14 cellular contexts compared by ENCODE assay signal in the genomic region with DNA sequence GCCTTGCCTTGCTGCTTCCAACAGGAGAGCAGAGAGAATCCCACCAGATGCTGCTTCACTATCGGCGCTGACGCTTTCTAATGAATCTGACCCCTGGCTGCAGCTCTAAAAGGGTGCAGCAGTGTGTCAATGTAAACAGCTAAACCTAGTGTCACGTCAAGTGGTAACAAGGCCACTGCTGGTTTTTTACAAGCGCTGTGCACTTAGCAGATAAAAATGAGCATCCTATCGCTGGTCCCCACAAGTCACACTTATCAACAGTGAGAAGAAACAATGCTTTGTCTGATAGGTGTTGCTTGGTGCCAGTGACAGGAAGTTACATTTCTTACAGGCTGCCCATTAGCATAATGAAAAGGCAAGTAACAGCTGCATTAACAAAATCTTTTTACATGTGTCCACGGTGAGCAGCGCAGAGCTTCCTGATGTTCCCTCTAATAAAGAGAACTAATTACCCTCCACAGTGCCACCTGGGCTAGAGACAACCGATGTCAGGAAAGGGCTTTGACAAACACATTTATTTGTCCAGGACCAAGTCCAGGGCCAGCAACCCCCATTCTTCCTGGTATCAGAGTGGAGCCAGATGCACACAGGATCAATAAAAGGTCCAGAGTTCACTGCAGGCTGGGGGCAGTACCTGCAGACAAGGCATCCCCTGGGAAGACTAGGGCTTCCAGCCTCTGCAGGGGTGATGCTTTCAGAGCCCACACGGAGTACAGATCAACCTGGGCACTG.
DNase-seq lines count a peak whose midpoint lies in the region; ATAC-seq and TF ChIP-seq lines count a peak whose summit lies in the region.
"Had no signal": no experiment of that assay in that cellular context is flagged by ENCODE, and none has a peak within 500 bp of the region (broad histone marks: within the 10 kb centered on the region; RNA-seq: fewer than 3 reads in every experiment).

No MANE protein-coding gene starts in this region.

- no peaks in the 10 kb centered on the region for H3K27me3 Mint-ChIP-seq in activated naive CD4-positive, alpha-beta T cell treated with anti-CD3 and anti-CD28 coated beads for 36 hours (ENCODE audit: low read depth)

- DNase-seq in SK-N-SH (no peak), NCI-H748 (lab: John Stamatoyannopoulos, UW; ENCODE audit: unreplicated experiment) (peak; percentile 97), erythroblast (lab: John Stamatoyannopoulos, UW) (peak; percentile 68 to 94), transverse colon (peak; percentile 52), GF-D8 (lab: John Stamatoyannopoulos, UW) (no peak)
- no peak for DNase-seq in activated naive CD4-positive, alpha-beta T cell treated with anti-CD3 and anti-CD28 coated beads for 36 hours
- DNase-seq: activated CD8-positive, alpha-beta memory T cell treated with anti-CD3 and anti-CD28 coated beads, Interleukin-2, amount 50 U/mL, for 4 hours; anterior cingulate cortex; NCI-H446 treated with DMSO at 0.1 percent for 48 hours had no signal

- H3K27ac Mint-ChIP-seq in activated naive CD4-positive, alpha-beta T cell treated with anti-CD3 and anti-CD28 coated beads for 36 hours = no peak overlapping the region

- H3K4me2 ChIP-seq in SK-N-SH = no peak overlapping the region

- H3K27me3 ChIP-seq in SK-N-SH (ENCODE audit: insufficient read depth) = no peaks in the 10 kb centered on the region
- no peaks in the 10 kb centered on the region for H3K27me3 ChIP-seq in transverse colon

- H3K4me1 Mint-ChIP-seq in activated naive CD4-positive, alpha-beta T cell treated with anti-CD3 and anti-CD28 coated beads for 36 hours (ENCODE audit: low read depth) = peaks cover 4% of the 10 kb centered on the region

- H3K36me3 Mint-ChIP-seq in activated naive CD4-positive, alpha-beta T cell treated with anti-CD3 and anti-CD28 coated beads for 36 hours (ENCODE audit: low read depth) = no peaks in the 10 kb centered on the region

- POLR2A ChIA-PET in SK-N-SH (lab: Yijun Ruan, JAX) = interaction anchor here (0.9 to 2.4 kb wide), 6 partner anchors 12 to 208 kb away, joined by 3 to 7 read pairs (median 3); no protein-coding TSS in a partner anchor

- intact Hi-C loops in transverse colon (cut with DNase I; ENCODE audit: low total_unique reads) = no loop called here
- intact Hi-C loops in activated naive CD4-positive, alpha-beta T cell treated with anti-CD3 and anti-CD28 coated beads for 36 hours (cut with micrococcal nuclease) = no loop called here

- no peaks in the 10 kb centered on the region for H3K79me2 ChIP-seq in SK-N-SH (ENCODE audit: insufficient read depth)
- H3K79me2 ChIP-seq: parathyroid adenoma had no signal

- H3K4me3 ChIP-seq in SK-N-SH (ENCODE audit: low read depth in 2 of 2, low read length in 1 of 2) = no peak overlapping the region
- no peak overlapping the region for H3K4me3 ChIP-seq in transverse colon
- H3K4me3 ChIP-seq: thoracic aorta had no signal

- TF ChIP-seq POLR2A in erythroblast (IDR thresholded peaks at IDR 0.05; ENCODE audit: low read length) (no peak), transverse colon (IDR thresholded peaks at IDR 0.05) (no peak)

- H3K9me3 Mint-ChIP-seq in activated naive CD4-positive, alpha-beta T cell treated with anti-CD3 and anti-CD28 coated beads for 36 hours = no peaks in the 10 kb centered on the region

- in situ Hi-C loops in transverse colon (cut with MboI; ENCODE audit: low pct_ligation_motif_present in 1 of 4, low pct_unique_long_range_greater_than_20kb in 1 of 4, low sequenced_read_pairs in 3 of 4) = no loop called here

- no peaks in the 10 kb centered on the region for H4K20me1 ChIP-seq in SK-N-SH (ENCODE audit: insufficient read depth)

- TF ChIP-seq CTCF in SK-N-SH (IDR thresholded peaks at IDR 0.05) (no peak), transverse colon (IDR thresholded peaks at IDR 0.05) (no peak)

- H3K4me3 Mint-ChIP-seq in activated naive CD4-positive, alpha-beta T cell treated with anti-CD3 and anti-CD28 coated beads for 36 hours = no peak overlapping the region

- peaks cover 1 to 55% of the 10 kb centered on the region in 2 experiments; a peak in 3 of 4 replicates for H3K4me1 ChIP-seq in SK-N-SH (ENCODE audit: control insufficient read depth in 1 of 2, insufficient read depth in 2 of 2, low read depth in 1 of 2, low read length in 1 of 2)
- H3K4me1 ChIP-seq in transverse colon = peaks cover 0 to 19% (median 13%) of the 10 kb centered on the region in 4 donors

- TF ChIP-seq EP300 in SK-N-SH (IDR thresholded peaks at IDR 0.05; ENCODE audit: borderline replicate concordance in 1 of 2, low read depth in 1 of 2, low read length in 1 of 2) (peak in 1 of 2 experiments; percentile 41; a peak in 1 of 4 replicates), transverse colon (IDR thresholded peaks at IDR 0.05; ENCODE audit: low read depth) (no peak)

- no peaks in the 10 kb centered on the region for H3K9me2 ChIP-seq in SK-N-SH

- 66% methylated on average over 10 of the region's 10 CpGs for WGBS in SK-N-SH (ENCODE audit: low lambda C conversion rate)
- 47% methylated on average over 7 to 10 of the region's 10 CpGs for WGBS in transverse colon (ENCODE audit: low coverage in 1 of 2), 2 donors

- no peaks in the 10 kb centered on the region for H3F3A ChIP-seq in SK-N-SH (replicated peaks; ENCODE audit: insufficient read depth)

- no peaks in the 10 kb centered on the region for H3K9me3 ChIP-seq in SK-N-SH
- no peaks in the 10 kb centered on the region for H3K9me3 ChIP-seq in transverse colon
- H3K9me3 ChIP-seq: thoracic aorta had no signal

- H3K9ac ChIP-seq in SK-N-SH = no peak overlapping the region
- H3K9ac ChIP-seq: parathyroid adenoma had no signal

- peak; percentile 27 for TF ChIP-seq RAD21 in SK-N-SH (IDR thresholded peaks at IDR 0.05; ENCODE audit: low read length)

- peak overlapping the region in 1 of 2 experiments; percentile 97; a peak in 2 of 4 replicates for H3K27ac ChIP-seq in SK-N-SH (ENCODE audit: low read depth in 2 of 2, low read length in 1 of 2)
- H3K27ac ChIP-seq in transverse colon = peak overlapping the region in 1 of 4 donors; percentile 54
- H3K27ac ChIP-seq: parathyroid adenoma, thoracic aorta had no signal

- H3K36me3 ChIP-seq in SK-N-SH (replicated peaks in 1 of 2; ENCODE audit: control insufficient read depth in 1 of 2, insufficient read depth in 2 of 2, low read length in 1 of 2) (no peaks in the 10 kb centered on the region), transverse colon (no peaks in the 10 kb centered on the region)
- H3K36me3 ChIP-seq: thoracic aorta had no signal

- no peak for ATAC-seq in SK-N-SH treated with all-trans-retinoic acid at 6 μM for 48 hours
- ATAC-seq in HG03139 (IDR thresholded peaks at IDR 0.05; ENCODE audit: unreplicated experiment) = no peak
- ATAC-seq: HCT116 had no signal

- CTCF ChIA-PET in SK-N-SH (lab: Yijun Ruan, JAX) = interaction anchor here (0.9 to 1.5 kb wide), 8 partner anchors 19 to 208 kb away, joined by 3 to 4 read pairs (median 3); no protein-coding TSS in a partner anchor
- CTCF ChIA-PET in activated naive CD4-positive, alpha-beta T cell treated with anti-CD3 and anti-CD28 coated beads for 36 hours (lab: Charles Lee) = interaction anchor here (0.6 kb wide), 1 partner anchor 32 kb away, joined by 3 read pairs; no protein-coding TSS in a partner anchor

- no peak overlapping the region for H2AFZ ChIP-seq in SK-N-SH (ENCODE audit: low read depth)
- H2AFZ ChIP-seq: parathyroid adenoma had no signal

TF ChIP-seq in SK-N-SH, 30 proteins besides CTCF, POLR2A, EP300 and RAD21:
- no peak for TF ChIP-seq POLR2AphosphoS5 (IDR thresholded peaks at IDR 0.05; ENCODE audit: low read depth, low read length)
- peak; percentile 2; the same call in 1 of the 2 replicates for TF ChIP-seq GATA2 (CRISPR knock-in tag; IDR thresholded peaks at IDR 0.05)
- TF ChIP-seq RFX5 (IDR thresholded peaks at IDR 0.05; ENCODE audit: low read length) = no peak
- TF ChIP-seq, protein P1, sequence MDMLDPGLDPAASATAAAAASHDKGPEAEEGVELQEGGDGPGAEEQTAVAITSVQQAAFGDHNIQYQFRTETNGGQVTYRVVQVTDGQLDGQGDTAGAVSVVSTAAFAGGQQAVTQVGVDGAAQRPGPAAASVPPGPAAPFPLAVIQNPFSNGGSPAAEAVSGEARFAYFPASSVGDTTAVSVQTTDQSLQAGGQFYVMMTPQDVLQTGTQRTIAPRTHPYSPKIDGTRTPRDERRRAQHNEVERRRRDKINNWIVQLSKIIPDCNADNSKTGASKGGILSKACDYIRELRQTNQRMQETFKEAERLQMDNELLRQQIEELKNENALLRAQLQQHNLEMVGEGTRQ (IDR thresholded peaks at IDR 0.05; ENCODE audit: borderline replicate concordance, low read depth, low read length) = no peak
- no peak for TF ChIP-seq MEF2A (IDR thresholded peaks at IDR 0.05; ENCODE audit: borderline replicate concordance, low read depth)
- no peak for TF ChIP-seq EZH2phosphoT487 (IDR thresholded peaks at IDR 0.05; ENCODE audit: borderline replicate concordance, low read depth)
- TF ChIP-seq TEAD4 (IDR thresholded peaks at IDR 0.05; ENCODE audit: borderline replicate concordance, insufficient read depth) = no peak
- TF ChIP-seq RXRA (IDR thresholded peaks at IDR 0.05; ENCODE audit: borderline replicate concordance, low read depth) = no peak

TF ChIP-seq in SK-N-SH treated with all-trans-retinoic acid at 6 μM for 48 hours, 23 proteins besides CTCF, POLR2A, EP300 and RAD21 (continues in another document):
- TF ChIP-seq, protein P2, sequence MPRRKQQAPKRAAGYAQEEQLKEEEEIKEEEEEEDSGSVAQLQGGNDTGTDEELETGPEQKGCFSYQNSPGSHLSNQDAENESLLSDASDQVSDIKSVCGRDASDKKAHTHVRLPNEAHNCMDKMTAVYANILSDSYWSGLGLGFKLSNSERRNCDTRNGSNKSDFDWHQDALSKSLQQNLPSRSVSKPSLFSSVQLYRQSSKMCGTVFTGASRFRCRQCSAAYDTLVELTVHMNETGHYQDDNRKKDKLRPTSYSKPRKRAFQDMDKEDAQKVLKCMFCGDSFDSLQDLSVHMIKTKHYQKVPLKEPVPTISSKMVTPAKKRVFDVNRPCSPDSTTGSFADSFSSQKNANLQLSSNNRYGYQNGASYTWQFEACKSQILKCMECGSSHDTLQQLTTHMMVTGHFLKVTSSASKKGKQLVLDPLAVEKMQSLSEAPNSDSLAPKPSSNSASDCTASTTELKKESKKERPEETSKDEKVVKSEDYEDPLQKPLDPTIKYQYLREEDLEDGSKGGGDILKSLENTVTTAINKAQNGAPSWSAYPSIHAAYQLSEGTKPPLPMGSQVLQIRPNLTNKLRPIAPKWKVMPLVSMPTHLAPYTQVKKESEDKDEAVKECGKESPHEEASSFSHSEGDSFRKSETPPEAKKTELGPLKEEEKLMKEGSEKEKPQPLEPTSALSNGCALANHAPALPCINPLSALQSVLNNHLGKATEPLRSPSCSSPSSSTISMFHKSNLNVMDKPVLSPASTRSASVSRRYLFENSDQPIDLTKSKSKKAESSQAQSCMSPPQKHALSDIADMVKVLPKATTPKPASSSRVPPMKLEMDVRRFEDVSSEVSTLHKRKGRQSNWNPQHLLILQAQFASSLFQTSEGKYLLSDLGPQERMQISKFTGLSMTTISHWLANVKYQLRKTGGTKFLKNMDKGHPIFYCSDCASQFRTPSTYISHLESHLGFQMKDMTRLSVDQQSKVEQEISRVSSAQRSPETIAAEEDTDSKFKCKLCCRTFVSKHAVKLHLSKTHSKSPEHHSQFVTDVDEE (CRISPR knock-in tag; IDR thresholded peaks at IDR 0.05) = no peak
- TF ChIP-seq TCF4 (CRISPR knock-in tag; IDR thresholded peaks at IDR 0.05; ENCODE audit: borderline replicate concordance) = no peak

Comparison
In these comparisons a context has a peak if more than half of its experiments do, and no peak if none do; other contexts are left out.
1. DNase-seq: peak in NCI-H748 (single experiment), erythroblast (2 of 2) and transverse colon (single experiment); none in SK-N-SH (single experiment), GF-D8 (single experiment) and activated naive CD4-positive, alpha-beta T cell treated with anti-CD3 and anti-CD28 coated beads for 36 hours (single experiment).